In the genomic region with DNA sequence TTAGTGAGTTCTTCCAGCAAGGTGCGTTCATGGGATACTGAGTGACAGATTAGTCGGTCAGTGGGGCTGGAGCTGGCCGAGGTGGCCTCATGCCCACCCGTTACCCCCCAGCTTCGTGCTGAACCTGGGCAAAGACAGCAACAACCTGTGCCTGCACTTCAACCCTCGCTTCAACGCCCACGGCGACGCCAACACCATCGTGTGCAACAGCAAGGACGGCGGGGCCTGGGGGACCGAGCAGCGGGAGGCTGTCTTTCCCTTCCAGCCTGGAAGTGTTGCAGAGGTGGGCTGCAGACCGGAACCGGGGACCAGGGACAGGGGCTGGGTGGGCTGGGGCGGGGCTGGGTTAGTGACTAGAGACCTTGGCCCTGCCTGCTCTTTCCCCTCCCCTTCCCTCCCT, we compare ENCODE assay signal across 14 cellular contexts. TPM values are rescaled to one million over a fixed set of nuclear protein-coding genes. Genes with fewer than 3 reads are reported as not detected.
A peak's percentile ranks its signal among the peaks of the same experiment; 100 is the strongest.
DNase-seq lines count a peak whose midpoint lies in the region; ATAC-seq, FAIRE-seq and TF ChIP-seq lines count a peak whose summit lies in the region.
"Had no signal": no experiment of that assay in that cellular context is flagged by ENCODE, and none has a peak within 500 bp of the region (broad histone marks: within the 10 kb centered on the region; RNA-seq: fewer than 3 reads in every experiment).

No MANE protein-coding gene starts in this region.

- FAIRE-seq in RCC 7860 (lab: Jason Lieb, UNC) = no peak
- FAIRE-seq: A204.1 had no signal

- TF ChIP-seq POLR2A in gastroesophageal sphincter (IDR thresholded peaks at IDR 0.05) = no peak

- intact Hi-C loops in activated CD4-positive, alpha-beta T cell treated with anti-CD3 and anti-CD28 coated beads for 36 hours (cut with DNase I, micrococcal nuclease) = loop anchor here in 1 of 2 experiments (5.0 to 10.0 kb wide), 3 partner anchors 191 to 1076 kb away; partner anchors contain the start of genes MFNG, RAC2 and SUN2

- no peak for ATAC-seq in activated CD4-positive, alpha-beta T cell treated with anti-CD3 and anti-CD28 coated beads for 36 hours
- ATAC-seq in gastroesophageal sphincter = no peak
- ATAC-seq in thoracic aorta (ENCODE audit: insufficient number of reproducible peaks, low FRiP score, low read depth) = no peak
- no peak for ATAC-seq in GM19452 (IDR thresholded peaks at IDR 0.05; ENCODE audit: unreplicated experiment)
- ATAC-seq: activated T-cell treated with anti-CD3 and anti-CD28 coated beads, Interleukin-2, amount 50 U/mL, for 72 hours had no signal

- peaks cover 3 to 86% (median 29%) of the 10 kb centered on the region in 3 donors for H3K4me1 ChIP-seq in gastroesophageal sphincter
- peaks cover 18 to 23% of the 10 kb centered on the region in 2 donors for H3K4me1 ChIP-seq in thoracic aorta (ENCODE audit: control insufficient read depth in 1 of 2, low read depth in 2 of 2)

- peak overlapping the region; percentile 89 for H3K4me3 Mint-ChIP-seq in activated CD4-positive, alpha-beta T cell treated with anti-CD3 and anti-CD28 coated beads for 36 hours
- no peak overlapping the region for H3K4me3 Mint-ChIP-seq in activated CD4-positive, alpha-beta memory T cell treated with anti-CD3 and anti-CD28 coated beads, Interleukin-2, amount 10 ng/mL, durations not matched to agents 7 days and 5 days

- H3K27ac ChIP-seq in gastroesophageal sphincter = peak overlapping the region in 3 of 4 donors; percentile 93 to 98 (median 94)
- H3K27ac ChIP-seq in thoracic aorta = peak overlapping the region; percentile 19 to 89

- no peaks in the 10 kb centered on the region for H3K27me3 Mint-ChIP-seq in activated CD4-positive, alpha-beta T cell treated with anti-CD3 and anti-CD28 coated beads for 36 hours
- H3K27me3 Mint-ChIP-seq in activated CD4-positive, alpha-beta memory T cell treated with anti-CD3 and anti-CD28 coated beads, Interleukin-2, amount 10 ng/mL, durations not matched to agents 7 days and 5 days = no peaks in the 10 kb centered on the region

- peaks cover 0 to 25% of the 10 kb centered on the region in 2 donors for H3K36me3 ChIP-seq in gastroesophageal sphincter
- peaks cover 17% of the 10 kb centered on the region for H3K36me3 ChIP-seq in thoracic aorta

- H3K9me3 ChIP-seq in gastroesophageal sphincter (no peaks in the 10 kb centered on the region), thoracic aorta (no peaks in the 10 kb centered on the region)

- DNase-seq in activated CD4-positive, alpha-beta T cell treated with anti-CD3 and anti-CD28 coated beads for 36 hours = no peak
- no peak for DNase-seq in activated CD4-positive, alpha-beta T cell treated with anti-CD3 and anti-CD28 coated beads, Interleukin-2, amount 50 U/mL, for 48 hours
- no peak for DNase-seq in activated CD4-positive, alpha-beta memory T cell treated with anti-CD3 and anti-CD28 coated beads, Interleukin-2, amount 10 ng/mL, durations not matched to agents 7 days and 5 days
- no peak for DNase-seq in thoracic aorta (ENCODE audit: low spot score)
- DNase-seq in RCC 7860 (ENCODE audit: low spot score) = no peak
- DNase-seq in RKO (ENCODE audit: low spot score) = no peak
- DNase-seq: activated T-cell treated with anti-CD3 and anti-CD28 coated beads, Interleukin-2, amount 50 U/mL, for 72 hours; NCI-H1092 treated with DMSO at 0.1 percent for 48 hours; NCI-H82; stimulated activated CD4-positive, alpha-beta T cell treated with anti-CD3 and anti-CD28 coated beads, Interleukin-12 subunit alpha, Interleukin-12 subunit beta, amount 100 ng/mL, for 4 hours had no signal

- H3K4me3 ChIP-seq in gastroesophageal sphincter (peak overlapping the region in 1 of 2 donors; percentile 14), thoracic aorta (peak overlapping the region; percentile 89)

- no peak for TF ChIP-seq EP300 in gastroesophageal sphincter (IDR thresholded peaks at IDR 0.05)

- 7 to 41% methylated on average over 5 of the region's 18 CpGs for WGBS in gastroesophageal sphincter (ENCODE audit: low coverage in 1 of 2), 2 donors

- no peaks in the 10 kb centered on the region for H3K9me3 Mint-ChIP-seq in activated CD4-positive, alpha-beta T cell treated with anti-CD3 and anti-CD28 coated beads for 36 hours (ENCODE audit: low read depth)
- no peaks in the 10 kb centered on the region for H3K9me3 Mint-ChIP-seq in activated CD4-positive, alpha-beta memory T cell treated with anti-CD3 and anti-CD28 coated beads, Interleukin-2, amount 10 ng/mL, durations not matched to agents 7 days and 5 days
- H3K9me3 Mint-ChIP-seq: activated T-cell treated with anti-CD3 and anti-CD28 coated beads, Interleukin-2, amount 50 U/mL, for 72 hours; mesothelial cell of epicardium had no signal

- peaks cover 43% of the 10 kb centered on the region for H3K4me1 Mint-ChIP-seq in activated CD4-positive, alpha-beta T cell treated with anti-CD3 and anti-CD28 coated beads for 36 hours
- peaks cover 47% of the 10 kb centered on the region for H3K4me1 Mint-ChIP-seq in activated CD4-positive, alpha-beta memory T cell treated with anti-CD3 and anti-CD28 coated beads, Interleukin-2, amount 10 ng/mL, durations not matched to agents 7 days and 5 days

- H3K36me3 Mint-ChIP-seq in activated CD4-positive, alpha-beta T cell treated with anti-CD3 and anti-CD28 coated beads for 36 hours (ENCODE audit: low read depth) = peaks cover 12% of the 10 kb centered on the region
- peaks cover 32% of the 10 kb centered on the region for H3K36me3 Mint-ChIP-seq in activated CD4-positive, alpha-beta memory T cell treated with anti-CD3 and anti-CD28 coated beads, Interleukin-2, amount 10 ng/mL, durations not matched to agents 7 days and 5 days (ENCODE audit: low read depth)
- H3K36me3 Mint-ChIP-seq: mesothelial cell of epicardium had no signal

- POLR2A ChIA-PET in activated CD4-positive, alpha-beta T cell treated with anti-CD3 and anti-CD28 coated beads for 36 hours (lab: Charles Lee) = no interaction called here
- POLR2A ChIA-PET in activated CD4-positive, alpha-beta memory T cell treated with anti-CD3 and anti-CD28 coated beads, Interleukin-2, amount 10 ng/mL, durations not matched to agents 7 days and 5 days (lab: Charles Lee) = interaction anchor here (1.2 to 12.9 kb wide), 5 partner anchors 7 to 53 kb away, joined by 6 to 244 read pairs (median 59); partner anchors contain the start of genes NOL12, PDXP and SH3BP1

- H3K27ac Mint-ChIP-seq in activated CD4-positive, alpha-beta T cell treated with anti-CD3 and anti-CD28 coated beads for 36 hours = no peak overlapping the region
- H3K27ac Mint-ChIP-seq in activated CD4-positive, alpha-beta memory T cell treated with anti-CD3 and anti-CD28 coated beads, Interleukin-2, amount 10 ng/mL, durations not matched to agents 7 days and 5 days = peak overlapping the region; percentile 76
- H3K27ac Mint-ChIP-seq: activated T-cell treated with anti-CD3 and anti-CD28 coated beads, Interleukin-2, amount 50 U/mL, for 72 hours had no signal

- no peaks in the 10 kb centered on the region for H3K27me3 ChIP-seq in gastroesophageal sphincter
- H3K27me3 ChIP-seq in thoracic aorta (replicated peaks; ENCODE audit: insufficient read depth) = no peaks in the 10 kb centered on the region

- CTCF ChIA-PET in activated CD4-positive, alpha-beta T cell treated with anti-CD3 and anti-CD28 coated beads for 36 hours (lab: Charles Lee) = interaction anchor here (0.6 to 1.8 kb wide), 4 partner anchors 17 to 110 kb away, joined by 3 to 8 read pairs (median 4); no protein-coding TSS in a partner anchor
- CTCF ChIA-PET in activated CD4-positive, alpha-beta memory T cell treated with anti-CD3 and anti-CD28 coated beads, Interleukin-2, amount 10 ng/mL, durations not matched to agents 7 days and 5 days (lab: Charles Lee) = interaction anchor here (1.1 to 13.4 kb wide), 3 partner anchors 16 to 41 kb away, joined by 4 to 301 read pairs (median 191); partner anchors contain the start of genes PDXP and SH3BP1

- TF ChIP-seq CTCF in gastroesophageal sphincter (IDR thresholded peaks at IDR 0.05) (no peak), thoracic aorta (IDR thresholded peaks at IDR 0.05) (no peak)

RNA-seq across cellular contexts. Expression of gene LGALS1, which starts 2.9 kb away (rescaled TPM):
- total RNA-seq in activated CD4-positive, alpha-beta T cell treated with anti-CD3 and anti-CD28 coated beads for 36 hours = 100 to 1,000 TPM; 522 to 663 TPM
- total RNA-seq in activated CD4-positive, alpha-beta memory T cell treated with anti-CD3 and anti-CD28 coated beads, Interleukin-2, amount 10 ng/mL, durations not matched to agents 7 days and 5 days = 1,000 to 10,000 TPM; 2,209 to 2,240 TPM
- total RNA-seq in gastroesophageal sphincter (1,000 to 10,000 TPM in 3 of 4 donors, 100 to 1,000 TPM in 1; 747 to 1,092 (median 1,059) TPM), thoracic aorta (1,000 to 10,000 TPM; 1,470 to 1,957 TPM)

RNA-seq across cellular contexts. Expression of gene NOL12, which starts 7.8 kb away (rescaled TPM):
- total RNA-seq in activated CD4-positive, alpha-beta T cell treated with anti-CD3 and anti-CD28 coated beads for 36 hours = 10 to 100 TPM; 37.1 to 42.3 TPM
- total RNA-seq in activated CD4-positive, alpha-beta memory T cell treated with anti-CD3 and anti-CD28 coated beads, Interleukin-2, amount 10 ng/mL, durations not matched to agents 7 days and 5 days = 10 to 100 TPM; 36.6 to 36.9 TPM
- total RNA-seq in gastroesophageal sphincter (10 to 100 TPM; 16.3 to 29.1 (median 20.2) TPM), thoracic aorta (10 to 100 TPM; 11.1 to 58.9 TPM)

RNA-seq across cellular contexts. Expression of gene TRIOBP, which starts 18.5 kb away (rescaled TPM):
- 10 to 100 TPM; 23.3 to 26.1 TPM for total RNA-seq in activated CD4-positive, alpha-beta T cell treated with anti-CD3 and anti-CD28 coated beads for 36 hours
- total RNA-seq in activated CD4-positive, alpha-beta memory T cell treated with anti-CD3 and anti-CD28 coated beads, Interleukin-2, amount 10 ng/mL, durations not matched to agents 7 days and 5 days = 10 to 100 TPM; 40.9 to 42.7 TPM
- 100 to 1,000 TPM; 128 to 234 (median 137) TPM for total RNA-seq in gastroesophageal sphincter
- 100 to 1,000 TPM; 126 to 146 TPM for total RNA-seq in thoracic aorta

RNA-seq across cellular contexts. Expression of gene PDXP, which starts 19.8 kb away (rescaled TPM):
- 10 to 100 TPM; 35.8 to 37.8 TPM for total RNA-seq in activated CD4-positive, alpha-beta T cell treated with anti-CD3 and anti-CD28 coated beads for 36 hours
- 10 to 100 TPM; 19.1 to 21.6 TPM for total RNA-seq in activated CD4-positive, alpha-beta memory T cell treated with anti-CD3 and anti-CD28 coated beads, Interleukin-2, amount 10 ng/mL, durations not matched to agents 7 days and 5 days
- 10 to 100 TPM in 3 of 4 donors, 1 to 10 TPM in 1; 9.2 to 19.3 (median 17.2) TPM for total RNA-seq in gastroesophageal sphincter
- 10 to 100 TPM in 1 of 2 donors, 1 to 10 TPM in 1; 6.3 to 13.8 TPM for total RNA-seq in thoracic aorta

RNA-seq across cellular contexts. Expression of gene SH3BP1, which starts 38.9 kb away (rescaled TPM):
- total RNA-seq in activated CD4-positive, alpha-beta T cell treated with anti-CD3 and anti-CD28 coated beads for 36 hours = 10 to 100 TPM; 86.5 to 98.2 TPM
- 100 to 1,000 TPM; 161 to 162 TPM for total RNA-seq in activated CD4-positive, alpha-beta memory T cell treated with anti-CD3 and anti-CD28 coated beads, Interleukin-2, amount 10 ng/mL, durations not matched to agents 7 days and 5 days
- total RNA-seq in gastroesophageal sphincter (1 to 10 TPM; 2.9 to 4.9 (median 3.2) TPM), thoracic aorta (10 to 100 TPM in 1 of 2 donors, 1 to 10 TPM in 1; 5.6 to 14.2 TPM)
